27 cellular contexts compared by ENCODE assay signal in the genomic region with DNA sequence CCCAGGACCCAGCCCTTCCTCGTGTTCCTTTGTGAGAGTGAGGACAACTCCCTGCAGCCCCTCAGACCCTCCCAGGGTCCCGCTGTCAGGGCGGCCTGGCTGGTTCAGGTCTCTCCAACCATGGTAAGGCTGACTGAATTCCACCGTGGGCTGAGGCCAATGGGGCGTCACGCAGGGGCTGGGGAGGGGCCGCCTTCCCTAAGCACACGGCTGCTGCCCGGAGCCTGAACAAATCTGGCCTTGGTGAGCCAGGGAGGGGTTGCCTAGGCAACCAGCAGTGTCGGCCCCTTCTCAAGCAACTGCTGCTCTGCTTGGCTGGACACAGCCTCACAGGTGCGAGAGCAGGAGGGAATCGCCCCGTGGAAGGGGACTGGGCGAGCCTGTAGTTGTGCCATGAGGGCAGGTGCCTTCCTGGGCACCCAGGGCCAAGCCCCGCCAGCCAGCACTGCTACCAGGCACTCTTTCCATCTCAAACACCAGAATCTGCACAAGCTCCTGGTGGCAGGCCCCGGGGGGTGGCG. TPM values are rescaled to one million over a fixed set of nuclear protein-coding genes. Genes with fewer than 3 reads are reported as not detected.
DNase-seq lines count a peak whose midpoint lies in the region; ATAC-seq, FAIRE-seq and TF ChIP-seq lines count a peak whose summit lies in the region.
"Had no signal": no experiment of that assay in that cellular context is flagged by ENCODE, and none has a peak within 500 bp of the region (broad histone marks: within the 10 kb centered on the region; RNA-seq: fewer than 3 reads in every experiment).

No MANE protein-coding gene starts in this region.

- H3K4me2 ChIP-seq in HepG2 (ENCODE audit: low read depth, low read length) = no peak overlapping the region

- H3K4me3 ChIP-seq in right atrium auricular region = no peak overlapping the region
- H3K4me3 ChIP-seq in WERI-Rb-1 (ENCODE audit: low read depth, low read length) = no peak overlapping the region
- H3K4me3 ChIP-seq in aorta (ENCODE audit: low read length in 2 of 2) = no peak overlapping the region
- H3K4me3 ChIP-seq in naive thymus-derived CD4-positive, alpha-beta T cell (ENCODE audit: low read length) = no peak overlapping the region
- H3K4me3 ChIP-seq in HepG2 (replicated peaks in 1 of 3; ENCODE audit: insufficient read depth in 1 of 3, low read depth in 2 of 3, low read length in 3 of 3) = no peak overlapping the region
- H3K4me3 ChIP-seq: vagina had no signal

- no peak for FAIRE-seq in HepG2 (lab: Jason Lieb, UNC)
- FAIRE-seq: GM12891, RCC 7860 had no signal

- TF ChIP-seq EP300 in HepG2 (IDR thresholded peaks at IDR 0.05; ENCODE audit: low read depth in 2 of 2, low read length in 2 of 2) (no peak), HepG2 (CRISPR knock-in tag; IDR thresholded peaks at IDR 0.05; ENCODE audit: borderline replicate concordance) (no peak)

- in situ Hi-C loops in HepG2 (cut with HindIII; ENCODE audit: extremely low pct_ligation_motif_present, low pct_unique_long_range_greater_than_20kb) = no loop called here

- H2AFZ ChIP-seq in HepG2 (ENCODE audit: low read length) = no peak overlapping the region

- H3K9ac ChIP-seq in HepG2 (ENCODE audit: insufficient read depth, low read depth, low read length) = no peak overlapping the region

- BruUV-seq in HepG2 (replicated peaks; lab: Mats Ljungman, UMichigan) = no TSS peak

- TF ChIP-seq POLR2A in HepG2 (IDR thresholded peaks at IDR 0.05; ENCODE audit: insufficient read depth in 1 of 2, low read depth in 2 of 2, low read length in 2 of 2) = no peak

- peaks cover 39% of the 10 kb centered on the region for H3K4me1 Mint-ChIP-seq in nephron progenitor cell
- peaks cover 0 to 1% (median 0%) of the 10 kb centered on the region in 7 donors for H3K4me1 Mint-ChIP-seq in naive thymus-derived CD4-positive, alpha-beta T cell
- H3K4me1 Mint-ChIP-seq: activated B cell treated with CpG ODN at 0.5 μM for 24 hours; activated naive CD8-positive, alpha-beta T cell treated with anti-CD3 and anti-CD28 coated beads, Interleukin-2, amount 50 U/mL, for 24 hours; stimulated activated effector memory CD8-positive, alpha-beta T cell treated with anti-CD3 and anti-CD28 coated beads, Interleukin-12 subunit alpha, Interleukin-12 subunit beta, amount 100 ng/mL, for 72 hours had no signal

- H3K4me1 ChIP-seq in right atrium auricular region = no peaks in the 10 kb centered on the region
- no peaks in the 10 kb centered on the region for H3K4me1 ChIP-seq in aorta (ENCODE audit: control insufficient read depth in 1 of 2, insufficient read depth in 2 of 2, low read length in 2 of 2)
- H3K4me1 ChIP-seq in naive thymus-derived CD4-positive, alpha-beta T cell (ENCODE audit: control insufficient read depth in 2 of 2, insufficient read depth in 2 of 2, low read length in 2 of 2) = no peaks in the 10 kb centered on the region
- no peaks in the 10 kb centered on the region for H3K4me1 ChIP-seq in HepG2 (ENCODE audit: insufficient read depth, low read length)
- H3K4me1 ChIP-seq: vagina had no signal

- H3K27ac ChIP-seq in right atrium auricular region (no peak overlapping the region), WERI-Rb-1 (peak overlapping the region; percentile 19; the same call in 1 of the 2 replicates), aorta (ENCODE audit: low read depth in 1 of 2, low read length in 2 of 2) (no peak overlapping the region), HepG2 (ENCODE audit: extremely low read length, insufficient read depth, low read length) (no peak overlapping the region)
- H3K27ac ChIP-seq in naive thymus-derived CD4-positive, alpha-beta T cell (ENCODE audit: low read depth, low read length) = no peak overlapping the region
- H3K27ac ChIP-seq: brain microvascular endothelial cell, vagina had no signal

- H3K27me3 Mint-ChIP-seq in nephron progenitor cell (ENCODE audit: low read depth, poor library complexity) = peaks cover 42% of the 10 kb centered on the region
- H3K27me3 Mint-ChIP-seq in naive thymus-derived CD4-positive, alpha-beta T cell = peaks cover 6 to 25% (median 23%) of the 10 kb centered on the region in 5 donors

- peaks cover 16% of the 10 kb centered on the region for H3K9me3 Mint-ChIP-seq in nephron progenitor cell
- peaks cover 0 to 4% (median 0%) of the 10 kb centered on the region in 11 donors for H3K9me3 Mint-ChIP-seq in naive thymus-derived CD4-positive, alpha-beta T cell
- H3K9me3 Mint-ChIP-seq: activated naive CD8-positive, alpha-beta T cell treated with anti-CD3 and anti-CD28 coated beads, Interleukin-2, amount 50 U/mL, for 24 hours; stimulated activated effector memory CD8-positive, alpha-beta T cell treated with anti-CD3 and anti-CD28 coated beads, Interleukin-12 subunit alpha, Interleukin-12 subunit beta, amount 100 ng/mL, for 72 hours had no signal

- H3K79me2 ChIP-seq in HepG2 (ENCODE audit: insufficient read depth, low read length) = no peaks in the 10 kb centered on the region

- H3K9me3 ChIP-seq in right atrium auricular region (peaks cover 0 to 4% of the 10 kb centered on the region in 2 donors), WERI-Rb-1 (ENCODE audit: severe bottlenecking) (peaks cover 3% of the 10 kb centered on the region), aorta (ENCODE audit: control insufficient read depth, low read length) (peaks cover 2% of the 10 kb centered on the region), HepG2 (ENCODE audit: low read length) (no peaks in the 10 kb centered on the region)
- no peaks in the 10 kb centered on the region for H3K9me3 ChIP-seq in naive thymus-derived CD4-positive, alpha-beta T cell (ENCODE audit: control insufficient read depth in 2 of 3, low read length in 3 of 3)
- H3K9me3 ChIP-seq: vagina had no signal

- H3K4me3 Mint-ChIP-seq in nephron progenitor cell = no peak overlapping the region
- H3K4me3 Mint-ChIP-seq in naive thymus-derived CD4-positive, alpha-beta T cell = no peak overlapping the region
- H3K4me3 Mint-ChIP-seq: activated B cell treated with CpG ODN at 0.5 μM for 24 hours; activated naive CD8-positive, alpha-beta T cell treated with anti-CD3 and anti-CD28 coated beads, Interleukin-2, amount 50 U/mL, for 24 hours; CD4-positive, alpha-beta memory T cell; stimulated activated effector memory CD8-positive, alpha-beta T cell treated with anti-CD3 and anti-CD28 coated beads, Interleukin-12 subunit alpha, Interleukin-12 subunit beta, amount 100 ng/mL, for 72 hours; T-helper 2 cell treated with Interferon-gamma antibody and Interleukin-4, amounts not matched to agents 5 μg/mL and 100 μg/mL, for 36 hours had no signal

- H3K36me3 ChIP-seq in right atrium auricular region = no peaks in the 10 kb centered on the region
- no peaks in the 10 kb centered on the region for H3K36me3 ChIP-seq in WERI-Rb-1
- no peaks in the 10 kb centered on the region for H3K36me3 ChIP-seq in aorta (ENCODE audit: control insufficient read depth in 1 of 2, insufficient read depth in 2 of 2, low read length in 1 of 2)
- H3K36me3 ChIP-seq in naive thymus-derived CD4-positive, alpha-beta T cell (ENCODE audit: control insufficient read depth in 2 of 3, insufficient read depth in 3 of 3, low read length in 3 of 3) = no peaks in the 10 kb centered on the region
- no peaks in the 10 kb centered on the region for H3K36me3 ChIP-seq in HepG2 (replicated peaks in 1 of 2; ENCODE audit: control insufficient read depth in 1 of 2, insufficient read depth in 2 of 2, low read length in 2 of 2)
- H3K36me3 ChIP-seq: brain microvascular endothelial cell, vagina had no signal

- 34 to 51% methylated on average over 17 of the region's 17 CpGs for WGBS in aorta, 2 donors
- no CpG with 5 or more reads among the region's 17 CpGs for WGBS in HepG2 (ENCODE audit: low lambda C conversion rate)

- POLR2A ChIA-PET in naive thymus-derived CD4-positive, alpha-beta T cell (lab: Charles Lee) = no interaction called here
- POLR2A ChIA-PET in HepG2 (lab: Yijun Ruan, JAX) = no interaction called here

- DNase-seq in left cardiac atrium (peak; percentile 11), right atrium auricular region (ENCODE audit: low spot score) (no peak), WERI-Rb-1 (peak; percentile 72), nephron progenitor cell (peak; percentile 75), aorta (peak; percentile 30 to 64), NK-92 (lab: John Stamatoyannopoulos, UW; ENCODE audit: unreplicated experiment) (no peak), HepG2 (ENCODE audit: low spot score) (no peak)
- DNase-seq in naive thymus-derived CD4-positive, alpha-beta T cell = no peak
- DNase-seq: activated B cell treated with CpG ODN at 0.5 μM for 24 hours; activated CD4-positive, alpha-beta T cell treated with anti-CD3 and anti-CD28 coated beads, Interleukin-2, amount 50 U/mL, for 48 hours; activated CD8-positive, alpha-beta memory T cell treated with anti-CD3 and anti-CD28 coated beads, Interleukin-2, amount 50 U/mL, for 48 hours; activated effector memory CD4-positive, alpha-beta T cell treated with Interleukin-2 at 50 U/mL for 16 hours; activated naive CD8-positive, alpha-beta T cell treated with anti-CD3 and anti-CD28 coated beads, Interleukin-2, amount 50 U/mL, for 24 hours; CD4-positive, alpha-beta memory T cell; DND-41; KBM-7; mesendoderm; NCI-H226; NK-92 treated with Interleukin-12 subunit alpha and Interleukin-12 subunit beta, amount 100 ng/mL, for 24 hours; stimulated activated CD4-positive, alpha-beta T cell treated with anti-CD3 and anti-CD28 coated beads, Interleukin-1b, Interleukin-23, amount 100 ng/mL, for 48 hours had no signal

- no peak for TF ChIP-seq RAD21 in HepG2 (CRISPR knock-in tag; IDR thresholded peaks at IDR 0.05)

- intact Hi-C loops in left cardiac atrium (cut with DNase I) (no loop called here), aorta (cut with DNase I) (no loop called here), HepG2 (cut with micrococcal nuclease; ENCODE audit: unreplicated experiment) (no loop called here)
- intact Hi-C loops in naive thymus-derived CD4-positive, alpha-beta T cell (cut with micrococcal nuclease) = no loop called here

- no peaks in the 10 kb centered on the region for H3K36me3 Mint-ChIP-seq in nephron progenitor cell (ENCODE audit: low read depth)
- peaks cover 0 to 2% (median 0%) of the 10 kb centered on the region in 5 donors for H3K36me3 Mint-ChIP-seq in naive thymus-derived CD4-positive, alpha-beta T cell
- H3K36me3 Mint-ChIP-seq: CD4-positive, alpha-beta memory T cell; stimulated activated effector memory CD8-positive, alpha-beta T cell treated with anti-CD3 and anti-CD28 coated beads, Interleukin-12 subunit alpha, Interleukin-12 subunit beta, amount 100 ng/mL, for 72 hours had no signal

- no peaks in the 10 kb centered on the region for H4K20me1 ChIP-seq in HepG2 (ENCODE audit: insufficient read depth, low read length)

- H3K27me3 ChIP-seq in right atrium auricular region (no peaks in the 10 kb centered on the region), WERI-Rb-1 (ENCODE audit: insufficient read depth, low read depth, severe bottlenecking) (no peaks in the 10 kb centered on the region), aorta (ENCODE audit: control insufficient read depth in 1 of 2, insufficient read depth in 2 of 2, low read length in 1 of 2) (no peaks in the 10 kb centered on the region), HepG2 (ENCODE audit: control insufficient read depth in 1 of 2, insufficient read depth in 2 of 2, low read length in 2 of 2) (peaks cover 4 to 45% of the 10 kb centered on the region in 2 experiments; a peak in 4 of 5 replicates)
- H3K27me3 ChIP-seq in naive thymus-derived CD4-positive, alpha-beta T cell (ENCODE audit: control insufficient read depth in 2 of 2, insufficient read depth in 2 of 2, low read length in 2 of 2) = no peaks in the 10 kb centered on the region
- H3K27me3 ChIP-seq: brain microvascular endothelial cell, vagina had no signal

- CTCF ChIA-PET in naive thymus-derived CD4-positive, alpha-beta T cell (lab: Charles Lee) = no interaction called here
- CTCF ChIA-PET in HepG2 (lab: Yijun Ruan, JAX; ENCODE audit: low intra/inter-chr PET ratio, low total read pairs) = no interaction called here

- H3K27ac Mint-ChIP-seq in nephron progenitor cell = peak overlapping the region; percentile 77
- no peak overlapping the region for H3K27ac Mint-ChIP-seq in naive thymus-derived CD4-positive, alpha-beta T cell
- H3K27ac Mint-ChIP-seq: activated B cell treated with CpG ODN at 0.5 μM for 24 hours; activated naive CD8-positive, alpha-beta T cell treated with anti-CD3 and anti-CD28 coated beads, Interleukin-2, amount 50 U/mL, for 24 hours; CD4-positive, alpha-beta memory T cell; stimulated activated effector memory CD8-positive, alpha-beta T cell treated with anti-CD3 and anti-CD28 coated beads, Interleukin-12 subunit alpha, Interleukin-12 subunit beta, amount 100 ng/mL, for 72 hours; T-helper 2 cell treated with Interferon-gamma antibody and Interleukin-4, amounts not matched to agents 5 μg/mL and 100 μg/mL, for 36 hours had no signal

- TF ChIP-seq CTCF in right atrium auricular region (IDR thresholded peaks at IDR 0.05) = no peak
- no peak for TF ChIP-seq CTCF in WERI-Rb-1 (IDR thresholded peaks at IDR 0.05; ENCODE audit: low read depth, low read length)
- TF ChIP-seq CTCF in nephron progenitor cell (IDR thresholded peaks at IDR 0.05) = no peak
- TF ChIP-seq CTCF in HepG2 (CRISPR knock-in tag; IDR thresholded peaks at IDR 0.05) = no peak

- ATAC-seq in left cardiac atrium = no peak
- peak; percentile 19 for ATAC-seq in aorta (ENCODE audit: low FRiP score)
- ATAC-seq in naive thymus-derived CD4-positive, alpha-beta T cell = no peak
- no peak for ATAC-seq in HepG2
- ATAC-seq: activated naive CD8-positive, alpha-beta T cell treated with anti-CD3 and anti-CD28 coated beads, Interleukin-2, amount 50 U/mL, for 24 hours; SK-N-SH treated with all-trans-retinoic acid at 6 μM for 48 hours; stimulated activated effector memory CD8-positive, alpha-beta T cell treated with anti-CD3 and anti-CD28 coated beads, Interleukin-12 subunit alpha, Interleukin-12 subunit beta, amount 100 ng/mL, for 72 hours had no signal

RNA-seq across cellular contexts. Expression of a gene that starts 37.0 kb away (rescaled TPM):
- 1 to 10 TPM; 2.6 to 2.7 TPM for total RNA-seq in left cardiac atrium
- 10 to 100 TPM in 1 of 2 donors, 1 to 10 TPM in 1; 4.0 to 10.8 TPM for total RNA-seq in right atrium auricular region
- total RNA-seq in aorta = under 1 TPM; 0.62 to 0.84 TPM
- not detected for polyA plus RNA-seq in aorta
- not detected for total RNA-seq in naive thymus-derived CD4-positive, alpha-beta T cell
- polyA plus RNA-seq in naive thymus-derived CD4-positive, alpha-beta T cell = not detected
- total RNA-seq in HepG2 (2016; rRNA removed; fragmentation: Illumina TruSeq; extraction: Trizol) = 0.04 TPM in 1 of 2 replicates, not detected in the other
- total RNA-seq in HepG2 (2016; cell fraction: cytosol; rRNA removed; fragmentation: Illumina TruSeq; extraction: Trizol; ENCODE audit: low read depth) = not detected in 2 replicates
- total RNA-seq in HepG2 (2016; cell fraction: insoluble cytoplasmic fraction; rRNA removed; fragmentation: Illumina TruSeq; extraction: Trizol) = not detected in 2 replicates
- 0.09 TPM in 1 of 2 replicates, not detected in the other for total RNA-seq in HepG2 (2016; cell fraction: membrane; rRNA removed; fragmentation: Illumina TruSeq; extraction: Trizol)
- total RNA-seq in HepG2 (2016; cell fraction: nucleus; rRNA removed; fragmentation: Illumina TruSeq; extraction: Trizol) = not detected in 2 replicates
- not detected in 2 replicates for polyA plus RNA-seq in HepG2 (2011; rRNA removed)
- polyA plus RNA-seq in HepG2 (2011; cell fraction: cytosol; rRNA removed) = not detected in 2 replicates
- polyA plus RNA-seq in HepG2 (2011; cell fraction: nucleus; rRNA removed) = not detected in 2 replicates
- not detected in 2 replicates for polyA plus RNA-seq in HepG2 (2012)
- polyA plus RNA-seq in HepG2 (2016; cell fraction: cytosol; fragmentation: Illumina TruSeq; extraction: Trizol; ENCODE audit: low read depth) = not detected in 2 replicates
- not detected in 2 replicates for polyA plus RNA-seq in HepG2 (2016; cell fraction: insoluble cytoplasmic fraction; fragmentation: Illumina TruSeq; extraction: Trizol; ENCODE audit: low read depth)
- not detected in 2 replicates for polyA plus RNA-seq in HepG2 (2016; cell fraction: membrane; fragmentation: Illumina TruSeq; extraction: Trizol; ENCODE audit: low read depth)
- not detected in 2 replicates for polyA plus RNA-seq in HepG2 (2016; cell fraction: nucleus; fragmentation: Illumina TruSeq; extraction: Trizol; ENCODE audit: insufficient read depth, low read depth)
- polyA minus RNA-seq in HepG2 (2011; rRNA and poly(A)+ RNA removed; ENCODE audit: low replicate concordance) = 10.1 TPM in 1 of 2 replicates, not detected in the other
- polyA minus RNA-seq in HepG2 (2011; cell fraction: cytosol; rRNA and poly(A)+ RNA removed) = not detected in 2 replicates
- polyA minus RNA-seq in HepG2 (2011; cell fraction: nucleus; rRNA and poly(A)+ RNA removed) = not detected in 2 replicates
- total RNA-seq: activated B cell treated with CpG ODN at 0.5 μM for 24 hours; CD4-positive, alpha-beta memory T cell had no signal

Comparison
In these comparisons a context has a peak if more than half of its experiments do, and no peak if none do; other contexts are left out.
1. DNase-seq: peak in left cardiac atrium (single experiment), WERI-Rb-1 (single experiment), nephron progenitor cell (single experiment) and aorta (2 of 2); none in right atrium auricular region (single experiment), naive thymus-derived CD4-positive, alpha-beta T cell (0 of 9), NK-92 (single experiment) and HepG2 (single experiment).